ENCODE assay signal across 9 cellular contexts in the genomic region with DNA sequence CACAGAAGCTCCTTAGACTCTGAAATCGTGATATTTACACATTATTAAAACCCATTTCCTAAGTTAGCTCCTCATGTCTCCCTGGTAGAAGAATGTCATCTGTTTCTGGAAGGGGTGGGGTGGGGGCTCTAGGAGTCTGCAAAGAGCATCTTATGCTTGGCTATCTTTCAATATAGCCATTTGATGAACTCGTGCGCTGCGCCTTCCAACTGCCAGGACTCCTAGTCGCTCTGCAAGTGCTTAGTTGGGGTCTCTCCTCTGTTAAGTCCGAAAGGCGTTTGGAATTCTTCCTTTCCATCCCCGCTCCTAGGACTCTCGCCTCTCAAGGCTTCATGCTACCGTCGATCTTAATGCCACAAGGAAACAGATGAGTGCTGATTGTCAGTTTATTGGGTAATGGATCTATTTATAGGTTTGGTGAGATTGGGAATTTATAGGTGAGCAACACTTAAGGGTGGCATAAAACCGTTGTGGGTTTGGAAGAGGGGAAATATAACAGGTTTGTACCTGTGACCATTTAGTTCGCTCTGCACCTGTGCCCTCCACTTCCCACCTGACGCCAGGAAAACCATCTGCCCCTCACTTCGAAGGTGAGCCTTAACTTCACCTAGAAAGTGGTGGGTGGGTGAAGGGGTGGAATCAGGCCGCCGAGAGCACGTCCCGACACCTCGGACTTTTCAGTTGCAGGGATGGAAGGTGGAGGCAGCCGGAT. TPM values are rescaled to one million over a fixed set of nuclear protein-coding genes. Genes with fewer than 3 reads are reported as not detected.
DNase-seq lines count a peak whose midpoint lies in the region; ATAC-seq, FAIRE-seq and TF ChIP-seq lines count a peak whose summit lies in the region.
"Had no signal": no experiment of that assay in that cellular context is flagged by ENCODE, and none has a peak within 500 bp of the region (broad histone marks: within the 10 kb centered on the region; RNA-seq: fewer than 3 reads in every experiment).

No MANE protein-coding gene starts in this region.

- H3K4me3 ChIP-seq in AG04450 (ENCODE audit: low read depth, low read length): peak overlapping the region; percentile 58
- H3K4me3 ChIP-seq in HUES64 (ENCODE audit: low read length): peak overlapping the region; percentile 66
- no peak overlapping the region for H3K4me3 ChIP-seq in endothelial cell of umbilical vein (replicated peaks in 1 of 3; ENCODE audit: insufficient read depth in 1 of 3, low read depth in 1 of 3, low read length in 3 of 3)
- peak overlapping the region; percentile 56 to 76 for H3K4me3 ChIP-seq in neuronal stem cell (ENCODE audit: low read length in 2 of 2)

- no peak overlapping the region for H4K8ac ChIP-seq in neuronal stem cell (ENCODE audit: low read depth, low read length)

- dilution Hi-C loops in endothelial cell of umbilical vein (cut with MboI; ENCODE audit: extremely low pct_ligation_motif_present, low sequenced_read_pairs): no loop called here

- H2AK5ac ChIP-seq in neuronal stem cell (ENCODE audit: low read depth, low read length): no peak overlapping the region

- H2BK5ac ChIP-seq in neuronal stem cell (ENCODE audit: low read length): peak overlapping the region; percentile 48

- no peaks in the 10 kb centered on the region for H3K79me1 ChIP-seq in neuronal stem cell (ENCODE audit: low read depth, low read length)

- POLR2A ChIA-PET in AG04450 (lab: Yijun Ruan, JAX): no interaction called here
- POLR2A ChIA-PET in endothelial cell of umbilical vein (lab: Charles Lee): no interaction called here

- H3K9me3 ChIP-seq in AG04450 (ENCODE audit: control insufficient read depth, insufficient read depth, low read length): no peaks in the 10 kb centered on the region; the same call in 1 of the 2 replicates
- H3K9me3 ChIP-seq in HUES64 (ENCODE audit: insufficient read depth, low read depth, low read length): no peaks in the 10 kb centered on the region
- no peaks in the 10 kb centered on the region for H3K9me3 ChIP-seq in endothelial cell of umbilical vein (replicated peaks; ENCODE audit: control insufficient read depth, insufficient read depth, low read length)
- H3K9me3 ChIP-seq in neuronal stem cell (replicated peaks in 1 of 2; ENCODE audit: control insufficient read depth in 2 of 2, insufficient read depth in 1 of 2, low read depth in 1 of 2, low read length in 2 of 2): no peaks in the 10 kb centered on the region

- no TSS peak for BruUV-seq in endothelial cell of umbilical vein (replicated peaks; lab: Mats Ljungman, UMichigan)

- H3K14ac ChIP-seq in neuronal stem cell (ENCODE audit: low read length): no peak overlapping the region

- H4K20me1 ChIP-seq in endothelial cell of umbilical vein (replicated peaks; ENCODE audit: control insufficient read depth, extremely low read depth, insufficient read depth, low read length): no peaks in the 10 kb centered on the region

- no peaks in the 10 kb centered on the region for H3K9me1 ChIP-seq in endothelial cell of umbilical vein (replicated peaks; ENCODE audit: control insufficient read depth, extremely low read depth, insufficient read depth, low read length)

- intact Hi-C loops in endothelial cell of umbilical vein (cut with micrococcal nuclease): loop anchor here (5.0 to 10.0 kb wide), 2 partner anchors 342 to 519 kb away; no protein-coding TSS in a partner anchor

- H3K36me3 ChIP-seq in HUES64 (ENCODE audit: insufficient read depth, low read length) (no peaks in the 10 kb centered on the region), endothelial cell of umbilical vein (ENCODE audit: control insufficient read depth in 2 of 2, extremely low read depth in 1 of 2, insufficient read depth in 2 of 2, low read length in 2 of 2) (no peaks in the 10 kb centered on the region), neuronal stem cell (replicated peaks in 1 of 2; ENCODE audit: control insufficient read depth in 2 of 2, insufficient read depth in 2 of 2, low read length in 2 of 2) (no peaks in the 10 kb centered on the region)

- H3K27ac ChIP-seq in AG04450 (ENCODE audit: low read depth, low read length) (no peak overlapping the region), HUES64 (ENCODE audit: low read depth, low read length) (no peak overlapping the region), endothelial cell of umbilical vein (ENCODE audit: insufficient read depth, low read depth, low read length) (no peak overlapping the region), neuronal stem cell (replicated peaks; ENCODE audit: low read length) (no peak overlapping the region)

- H3K79me2 ChIP-seq in endothelial cell of umbilical vein (ENCODE audit: control insufficient read depth, insufficient read depth, low read length): no peaks in the 10 kb centered on the region

- H3K18ac ChIP-seq in neuronal stem cell (ENCODE audit: low read length): peak overlapping the region; percentile 79

- H3K4me2 ChIP-seq in endothelial cell of umbilical vein (ENCODE audit: insufficient read depth, low read length) (no peak overlapping the region), neuronal stem cell (ENCODE audit: insufficient read depth, low read length, poor library complexity, severe bottlenecking) (peak overlapping the region; percentile 90)

- H2BK15ac ChIP-seq in neuronal stem cell (ENCODE audit: low read length): peak overlapping the region; percentile 62

- CTCF ChIA-PET in AG04450 (lab: Charles Lee) (interaction anchor here (0.6 to 9.8 kb wide), 26 partner anchors 9 to 773 kb away, joined by 3 to 258 read pairs (median 8); no protein-coding TSS in a partner anchor), endothelial cell of umbilical vein (lab: Charles Lee) (interaction anchor here (1.1 to 7.7 kb wide), 13 partner anchors 9 to 898 kb away, joined by 3 to 202 read pairs (median 7); no protein-coding TSS in a partner anchor)

- no peak overlapping the region for H3K23ac ChIP-seq in neuronal stem cell (ENCODE audit: low read depth, low read length, poor library complexity)

- H3K27me3 ChIP-seq in AG04450 (ENCODE audit: control insufficient read depth, insufficient read depth, low read length): peaks cover 17% of the 10 kb centered on the region
- H3K27me3 ChIP-seq in HUES64 (ENCODE audit: insufficient read depth, low read length): peaks cover 35% of the 10 kb centered on the region
- peaks cover 11 to 31% of the 10 kb centered on the region in 2 experiments for H3K27me3 ChIP-seq in endothelial cell of umbilical vein (ENCODE audit: control insufficient read depth in 2 of 2, insufficient read depth in 2 of 2, low read length in 2 of 2)
- peaks cover 0 to 12% (median 0%) of the 10 kb centered on the region in 3 experiments for H3K27me3 ChIP-seq in neuronal stem cell (ENCODE audit: control insufficient read depth in 3 of 3, insufficient read depth in 3 of 3, low read depth in 1 of 3, low read length in 3 of 3)

- no peaks in the 10 kb centered on the region for H3K4me1 ChIP-seq in HUES64 (ENCODE audit: insufficient read depth, low read length)
- peaks cover 2% of the 10 kb centered on the region for H3K4me1 ChIP-seq in endothelial cell of umbilical vein (ENCODE audit: control insufficient read depth, extremely low read depth, insufficient read depth, low read length)
- peaks cover 3% of the 10 kb centered on the region in 2 donors for H3K4me1 ChIP-seq in neuronal stem cell (ENCODE audit: control insufficient read depth in 2 of 2, insufficient read depth in 1 of 2, low read depth in 1 of 2, low read length in 2 of 2)

- H3K9ac ChIP-seq in HUES64 (ENCODE audit: low read depth, low read length) (no peak overlapping the region), endothelial cell of umbilical vein (replicated peaks; ENCODE audit: extremely low read depth, insufficient read depth, low read length) (no peak overlapping the region), neuronal stem cell (ENCODE audit: low read depth, low read length, poor library complexity) (no peak overlapping the region)

- H2AFZ ChIP-seq in endothelial cell of umbilical vein (ENCODE audit: low read depth, low read length): no peak overlapping the region
- peak overlapping the region; percentile 97 for H2AFZ ChIP-seq in neuronal stem cell (ENCODE audit: low read length)

- WGBS in HUES64: 46% methylated on average over 20 of the region's 21 CpGs
- no CpG with 5 or more reads among the region's 21 CpGs for WGBS in neuronal stem cell (ENCODE audit: extremely low coverage in 2 of 2, insufficient read length in 2 of 2, insufficient replicate concordance in 1 of 2), 2 donors

- no peak for ATAC-seq in GM19328 (IDR thresholded peaks at IDR 0.05; ENCODE audit: unreplicated experiment)
- no peak for ATAC-seq in HG03521 (IDR thresholded peaks at IDR 0.05; ENCODE audit: unreplicated experiment)

- H4K91ac ChIP-seq in neuronal stem cell (ENCODE audit: low read depth, low read length, poor library complexity): no peak overlapping the region

- DNase-seq in AG04450 (ENCODE audit: low read depth, low spot score) (no peak), endothelial cell of umbilical vein (ENCODE audit: low read depth, low spot score) (no peak), neuronal stem cell (ENCODE audit: low spot score) (no peak), SW480 (ENCODE audit: low spot score) (no peak), SIG-M5 (lab: John Stamatoyannopoulos, UW) (no peak)
- DNase-seq: NCI-H2029 treated with DMSO at 0.1 percent for 48 hours had no signal

- no peak overlapping the region for H2BK12ac ChIP-seq in neuronal stem cell (ENCODE audit: low read length)

- FAIRE-seq in endothelial cell of umbilical vein (lab: Jason Lieb, UNC): no peak

- TF ChIP-seq POLR2A in endothelial cell of umbilical vein (IDR thresholded peaks at IDR 0.05; ENCODE audit: low read depth, low read length): no peak

- no peak overlapping the region for H2BK120ac ChIP-seq in neuronal stem cell (ENCODE audit: low read depth, low read length)

- H3K4ac ChIP-seq in neuronal stem cell (ENCODE audit: low read length): no peak overlapping the region

- no peak for TF ChIP-seq CTCF in AG04450 (IDR thresholded peaks at IDR 0.05; ENCODE audit: low read depth, low read length)
- no peak for TF ChIP-seq CTCF in endothelial cell of umbilical vein (IDR thresholded peaks at IDR 0.05; ENCODE audit: extremely low read depth in 1 of 2, insufficient read depth in 1 of 2, low read depth in 1 of 2, low read length in 2 of 2)

RNA-seq across cellular contexts. Expression of a gene that starts 1.1 kb away (rescaled TPM):
- polyA plus RNA-seq in AG04450 (2011; rRNA removed): 0.31 and 0.62 TPM in 2 replicates
- polyA minus RNA-seq in AG04450 (2011; rRNA and poly(A)+ RNA removed): 2.2 and 3.7 TPM in 2 replicates
- polyA plus RNA-seq in HUES64 (2013, experiment 1 of 2): 0.25 TPM
- polyA plus RNA-seq in HUES64 (2013, experiment 2 of 2): 0.19 TPM
- total RNA-seq in endothelial cell of umbilical vein: not detected in 2 replicates
- not detected in 2 replicates for polyA plus RNA-seq in endothelial cell of umbilical vein
- polyA plus RNA-seq in endothelial cell of umbilical vein (2011; cell fraction: cytosol; rRNA removed): not detected in 2 replicates
- polyA plus RNA-seq in endothelial cell of umbilical vein (2011; cell fraction: nucleus; rRNA removed): not detected in 2 replicates
- not detected in 2 replicates for polyA plus RNA-seq in endothelial cell of umbilical vein (2012)
- not detected in 2 replicates for polyA minus RNA-seq in endothelial cell of umbilical vein
- polyA minus RNA-seq in endothelial cell of umbilical vein (2011; cell fraction: cytosol; rRNA and poly(A)+ RNA removed): not detected
- not detected in 2 replicates for polyA minus RNA-seq in endothelial cell of umbilical vein (2011; cell fraction: nucleus; rRNA and poly(A)+ RNA removed)
- polyA plus RNA-seq in neuronal stem cell (2013, experiment 1 of 2): 0.40 TPM
- 0.42 TPM for polyA plus RNA-seq in neuronal stem cell (2013, experiment 2 of 2)

Comparison
In these comparisons a context has a peak if more than half of its experiments do, and no peak if none do; other contexts are left out.
1. H3K4me3 ChIP-seq: peak in AG04450 (single experiment), HUES64 (single experiment) and neuronal stem cell (2 of 2); none in endothelial cell of umbilical vein (0 of 3).